1 cellular context compared by ENCODE assay signal in the genomic region with DNA sequence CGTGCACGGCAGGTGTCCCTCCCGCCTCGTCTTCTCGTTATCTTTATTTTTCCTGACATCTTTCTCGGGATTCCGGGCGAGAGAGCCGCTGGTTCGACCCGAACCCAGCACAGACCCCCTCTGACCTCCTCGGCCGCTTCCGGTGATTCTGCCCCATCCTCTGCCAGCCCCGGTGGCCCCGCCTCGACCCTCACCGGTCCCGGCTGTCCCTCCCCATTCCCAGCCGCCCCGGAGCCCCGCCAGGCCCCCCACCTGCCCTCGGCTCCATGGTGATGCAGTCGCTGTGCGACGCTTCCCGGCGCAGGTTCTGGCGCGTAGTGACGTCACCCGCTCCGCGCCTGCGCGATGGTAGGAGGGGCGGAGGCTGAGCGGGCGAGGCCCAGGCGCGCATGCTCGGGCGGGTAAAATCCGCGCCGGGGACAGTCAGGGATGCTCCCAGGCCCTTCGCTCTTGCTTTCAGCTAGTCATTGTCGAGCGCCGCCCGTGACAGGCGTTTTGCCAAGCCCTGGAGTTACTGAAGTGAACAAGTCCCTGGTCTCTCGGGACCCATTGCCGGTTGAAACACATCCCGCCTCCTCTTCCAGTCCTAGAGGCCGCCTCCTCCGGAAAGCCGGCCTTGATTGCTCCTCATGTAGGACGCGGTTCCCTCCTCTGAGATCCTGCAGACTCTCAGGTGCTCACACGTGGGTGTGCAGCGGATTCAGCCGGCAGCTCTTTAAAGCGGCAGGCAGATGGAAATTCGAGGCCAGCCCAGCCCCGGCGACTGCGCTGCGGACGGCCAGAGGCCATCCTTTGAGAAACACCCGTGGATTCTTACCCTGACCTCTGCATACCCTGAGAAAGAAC.
A peak's percentile ranks its signal among the peaks of the same experiment; 100 is the strongest.
TF ChIP-seq lines count a peak whose summit lies in the region.

A gene with protein sequence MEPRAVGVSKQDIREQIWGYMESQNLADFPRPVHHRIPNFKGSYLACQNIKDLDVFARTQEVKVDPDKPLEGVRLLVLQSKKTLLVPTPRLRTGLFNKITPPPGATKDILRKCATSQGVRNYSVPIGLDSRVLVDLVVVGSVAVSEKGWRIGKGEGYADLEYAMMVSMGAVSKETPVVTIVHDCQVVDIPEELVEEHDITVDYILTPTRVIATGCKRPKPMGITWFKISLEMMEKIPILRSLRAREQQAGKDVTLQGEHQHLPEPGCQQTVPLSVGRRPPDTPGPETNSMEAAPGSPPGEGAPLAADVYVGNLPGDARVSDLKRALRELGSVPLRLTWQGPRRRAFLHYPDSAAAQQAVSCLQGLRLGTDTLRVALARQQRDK (minus strand): TSS at position 319 of the 846 bp plus-strand sequence. CDS start 51 bp downstream, at position 268.

TF ChIP-seq in GM12878, 131 proteins besides CTCF, POLR2A, EP300 and RAD21 (continued from another document and continues in another):
- TF ChIP-seq MLLT1 (IDR thresholded peaks at IDR 0.05) = peak; percentile 89
- TF ChIP-seq STAT3 (IDR thresholded peaks at IDR 0.05; ENCODE audit: low read depth, low read length) = no peak
- TF ChIP-seq IRF4 (IDR thresholded peaks at IDR 0.05; ENCODE audit: low read depth, low read length) = no peak
- peak; percentile 97 for TF ChIP-seq NRF1 (conservative IDR thresholded peaks at IDR 0.05; ENCODE audit: low read depth, low read length)
- TF ChIP-seq USF2 (IDR thresholded peaks at IDR 0.05; ENCODE audit: borderline replicate concordance, low read depth, low read length) = no peak
- peak; percentile 70; the same call in 1 of the 2 replicates for TF ChIP-seq POLR2AphosphoS2 (IDR thresholded peaks at IDR 0.05; ENCODE audit: low read depth, low read length)
- TF ChIP-seq MTA3 (IDR thresholded peaks at IDR 0.05; ENCODE audit: borderline replicate concordance, low read length) = no peak
- no peak for TF ChIP-seq ETV6 (conservative IDR thresholded peaks at IDR 0.05 in 1 of 2, IDR thresholded peaks at IDR 0.05 in 1 of 2; ENCODE audit: borderline replicate concordance in 1 of 2, low read depth in 1 of 2)
- no peak for TF ChIP-seq LARP7 (IDR thresholded peaks at IDR 0.05)
- TF ChIP-seq TAF1 (IDR thresholded peaks at IDR 0.05; ENCODE audit: borderline replicate concordance, low read depth, low read length) = peak; percentile 68; the same call in 1 of the 2 replicates
- TF ChIP-seq, protein P1, sequence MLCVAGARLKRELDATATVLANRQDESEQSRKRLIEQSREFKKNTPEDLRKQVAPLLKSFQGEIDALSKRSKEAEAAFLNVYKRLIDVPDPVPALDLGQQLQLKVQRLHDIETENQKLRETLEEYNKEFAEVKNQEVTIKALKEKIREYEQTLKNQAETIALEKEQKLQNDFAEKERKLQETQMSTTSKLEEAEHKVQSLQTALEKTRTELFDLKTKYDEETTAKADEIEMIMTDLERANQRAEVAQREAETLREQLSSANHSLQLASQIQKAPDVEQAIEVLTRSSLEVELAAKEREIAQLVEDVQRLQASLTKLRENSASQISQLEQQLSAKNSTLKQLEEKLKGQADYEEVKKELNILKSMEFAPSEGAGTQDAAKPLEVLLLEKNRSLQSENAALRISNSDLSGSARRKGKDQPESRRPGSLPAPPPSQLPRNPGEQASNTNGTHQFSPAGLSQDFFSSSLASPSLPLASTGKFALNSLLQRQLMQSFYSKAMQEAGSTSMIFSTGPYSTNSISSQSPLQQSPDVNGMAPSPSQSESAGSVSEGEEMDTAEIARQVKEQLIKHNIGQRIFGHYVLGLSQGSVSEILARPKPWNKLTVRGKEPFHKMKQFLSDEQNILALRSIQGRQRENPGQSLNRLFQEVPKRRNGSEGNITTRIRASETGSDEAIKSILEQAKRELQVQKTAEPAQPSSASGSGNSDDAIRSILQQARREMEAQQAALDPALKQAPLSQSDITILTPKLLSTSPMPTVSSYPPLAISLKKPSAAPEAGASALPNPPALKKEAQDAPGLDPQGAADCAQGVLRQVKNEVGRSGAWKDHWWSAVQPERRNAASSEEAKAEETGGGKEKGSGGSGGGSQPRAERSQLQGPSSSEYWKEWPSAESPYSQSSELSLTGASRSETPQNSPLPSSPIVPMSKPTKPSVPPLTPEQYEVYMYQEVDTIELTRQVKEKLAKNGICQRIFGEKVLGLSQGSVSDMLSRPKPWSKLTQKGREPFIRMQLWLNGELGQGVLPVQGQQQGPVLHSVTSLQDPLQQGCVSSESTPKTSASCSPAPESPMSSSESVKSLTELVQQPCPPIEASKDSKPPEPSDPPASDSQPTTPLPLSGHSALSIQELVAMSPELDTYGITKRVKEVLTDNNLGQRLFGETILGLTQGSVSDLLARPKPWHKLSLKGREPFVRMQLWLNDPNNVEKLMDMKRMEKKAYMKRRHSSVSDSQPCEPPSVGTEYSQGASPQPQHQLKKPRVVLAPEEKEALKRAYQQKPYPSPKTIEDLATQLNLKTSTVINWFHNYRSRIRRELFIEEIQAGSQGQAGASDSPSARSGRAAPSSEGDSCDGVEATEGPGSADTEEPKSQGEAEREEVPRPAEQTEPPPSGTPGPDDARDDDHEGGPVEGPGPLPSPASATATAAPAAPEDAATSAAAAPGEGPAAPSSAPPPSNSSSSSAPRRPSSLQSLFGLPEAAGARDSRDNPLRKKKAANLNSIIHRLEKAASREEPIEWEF (IDR thresholded peaks at IDR 0.05; ENCODE audit: insufficient replicate concordance, low read depth, low read length) = no peak
- TF ChIP-seq SPI1 (IDR thresholded peaks at IDR 0.05; ENCODE audit: borderline replicate concordance, insufficient read depth, low read depth, low read length) = no peak
- TF ChIP-seq BRCA1 (IDR thresholded peaks at IDR 0.05; ENCODE audit: low read depth, low read length) = peak; percentile 47
- peak; percentile 100 for TF ChIP-seq CREB1 (IDR thresholded peaks at IDR 0.05; ENCODE audit: low read depth)
- no peak for TF ChIP-seq SMAD1 (IDR thresholded peaks at IDR 0.05; ENCODE audit: low read depth, partially characterized antibody)
- peak; percentile 94 for TF ChIP-seq ATF3 (IDR thresholded peaks at IDR 0.05; ENCODE audit: borderline replicate concordance, extremely low read depth, low read depth, low read length)
- peak; percentile 77 for TF ChIP-seq YY1 (IDR thresholded peaks at IDR 0.05; ENCODE audit: low read depth, low read length)
- TF ChIP-seq POLR2AphosphoS5 (IDR thresholded peaks at IDR 0.05; ENCODE audit: low read length) = peak; percentile 82; the same call in 1 of the 2 replicates
- no peak for TF ChIP-seq ZNF622 (IDR thresholded peaks at IDR 0.05)
- TF ChIP-seq, protein P2, sequence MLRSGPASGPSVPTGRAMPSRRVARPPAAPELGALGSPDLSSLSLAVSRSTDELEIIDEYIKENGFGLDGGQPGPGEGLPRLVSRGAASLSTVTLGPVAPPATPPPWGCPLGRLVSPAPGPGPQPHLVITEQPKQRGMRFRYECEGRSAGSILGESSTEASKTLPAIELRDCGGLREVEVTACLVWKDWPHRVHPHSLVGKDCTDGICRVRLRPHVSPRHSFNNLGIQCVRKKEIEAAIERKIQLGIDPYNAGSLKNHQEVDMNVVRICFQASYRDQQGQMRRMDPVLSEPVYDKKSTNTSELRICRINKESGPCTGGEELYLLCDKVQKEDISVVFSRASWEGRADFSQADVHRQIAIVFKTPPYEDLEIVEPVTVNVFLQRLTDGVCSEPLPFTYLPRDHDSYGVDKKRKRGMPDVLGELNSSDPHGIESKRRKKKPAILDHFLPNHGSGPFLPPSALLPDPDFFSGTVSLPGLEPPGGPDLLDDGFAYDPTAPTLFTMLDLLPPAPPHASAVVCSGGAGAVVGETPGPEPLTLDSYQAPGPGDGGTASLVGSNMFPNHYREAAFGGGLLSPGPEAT (IDR thresholded peaks at IDR 0.05; ENCODE audit: low read depth) = 0 out of 2 replicates have a peak, but pooled peaks have one; percentile 30
- no peak for TF ChIP-seq DPF2 (IDR thresholded peaks at IDR 0.05)
- TF ChIP-seq SP1 (IDR thresholded peaks at IDR 0.05; ENCODE audit: low read depth, low read length) = peak; percentile 15
- TF ChIP-seq SUZ12 (IDR thresholded peaks at IDR 0.05; ENCODE audit: unreplicated experiment) = no peak
- no peak for TF ChIP-seq TCF12 (IDR thresholded peaks at IDR 0.05; ENCODE audit: low read depth, low read length)
- TF ChIP-seq ATF7 (IDR thresholded peaks at IDR 0.05; ENCODE audit: low read depth) = peak; percentile 97
- no peak for TF ChIP-seq SREBF1 (IDR thresholded peaks at IDR 0.05; ENCODE audit: low read length)
- no peak for TF ChIP-seq FOXM1 (IDR thresholded peaks at IDR 0.05; ENCODE audit: low read depth, low read length)
- TF ChIP-seq RAD51 (IDR thresholded peaks at IDR 0.05) = no peak
- TF ChIP-seq RELA (IDR thresholded peaks at IDR 0.05; ENCODE audit: borderline replicate concordance, partially characterized antibody) = peak; percentile 16
- peak; percentile 34; the same call in 1 of the 2 replicates for TF ChIP-seq RFX5 (IDR thresholded peaks at IDR 0.05; ENCODE audit: low read depth, low read length)
- peak; percentile 97 for TF ChIP-seq IKZF1 (conservative IDR thresholded peaks at IDR 0.05)
- TF ChIP-seq CHD2 (IDR thresholded peaks at IDR 0.05; ENCODE audit: borderline replicate concordance, low read depth, low read length) = peak; percentile 3; the same call in 1 of the 2 replicates
- no peak for TF ChIP-seq IRF3 (IDR thresholded peaks at IDR 0.05)
- no peak for TF ChIP-seq BACH1 (IDR thresholded peaks at IDR 0.05; ENCODE audit: borderline replicate concordance)
- TF ChIP-seq GATAD2B (conservative IDR thresholded peaks at IDR 0.05; ENCODE audit: low read depth) = peak; percentile 34; the same call in 1 of the 2 replicates
- no peak for TF ChIP-seq ASH2L (IDR thresholded peaks at IDR 0.05; ENCODE audit: borderline replicate concordance, low read depth)
- TF ChIP-seq, protein P3, sequence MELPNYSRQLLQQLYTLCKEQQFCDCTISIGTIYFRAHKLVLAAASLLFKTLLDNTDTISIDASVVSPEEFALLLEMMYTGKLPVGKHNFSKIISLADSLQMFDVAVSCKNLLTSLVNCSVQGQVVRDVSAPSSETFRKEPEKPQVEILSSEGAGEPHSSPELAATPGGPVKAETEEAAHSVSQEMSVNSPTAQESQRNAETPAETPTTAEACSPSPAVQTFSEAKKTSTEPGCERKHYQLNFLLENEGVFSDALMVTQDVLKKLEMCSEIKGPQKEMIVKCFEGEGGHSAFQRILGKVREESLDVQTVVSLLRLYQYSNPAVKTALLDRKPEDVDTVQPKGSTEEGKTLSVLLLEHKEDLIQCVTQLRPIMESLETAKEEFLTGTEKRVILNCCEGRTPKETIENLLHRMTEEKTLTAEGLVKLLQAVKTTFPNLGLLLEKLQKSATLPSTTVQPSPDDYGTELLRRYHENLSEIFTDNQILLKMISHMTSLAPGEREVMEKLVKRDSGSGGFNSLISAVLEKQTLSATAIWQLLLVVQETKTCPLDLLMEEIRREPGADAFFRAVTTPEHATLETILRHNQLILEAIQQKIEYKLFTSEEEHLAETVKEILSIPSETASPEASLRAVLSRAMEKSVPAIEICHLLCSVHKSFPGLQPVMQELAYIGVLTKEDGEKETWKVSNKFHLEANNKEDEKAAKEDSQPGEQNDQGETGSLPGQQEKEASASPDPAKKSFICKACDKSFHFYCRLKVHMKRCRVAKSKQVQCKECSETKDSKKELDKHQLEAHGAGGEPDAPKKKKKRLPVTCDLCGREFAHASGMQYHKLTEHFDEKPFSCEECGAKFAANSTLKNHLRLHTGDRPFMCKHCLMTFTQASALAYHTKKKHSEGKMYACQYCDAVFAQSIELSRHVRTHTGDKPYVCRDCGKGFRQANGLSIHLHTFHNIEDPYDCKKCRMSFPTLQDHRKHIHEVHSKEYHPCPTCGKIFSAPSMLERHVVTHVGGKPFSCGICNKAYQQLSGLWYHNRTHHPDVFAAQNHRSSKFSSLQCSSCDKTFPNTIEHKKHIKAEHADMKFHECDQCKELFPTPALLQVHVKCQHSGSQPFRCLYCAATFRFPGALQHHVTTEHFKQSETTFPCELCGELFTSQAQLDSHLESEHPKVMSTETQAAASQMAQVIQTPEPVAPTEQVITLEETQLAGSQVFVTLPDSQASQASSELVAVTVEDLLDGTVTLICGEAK (IDR thresholded peaks at IDR 0.05; ENCODE audit: borderline replicate concordance) = no peak
- TF ChIP-seq MAX (IDR thresholded peaks at IDR 0.05; ENCODE audit: low read depth, low read length) = 0 out of 2 replicates have a peak, but pooled peaks have one; percentile 18
